ENCODE assay signal across 10 cellular contexts in genomic region chr6:8108031-8108660, GRCh38. TPM values are rescaled to one million over a fixed set of nuclear protein-coding genes. Genes with fewer than 3 reads are reported as not detected.
DNase-seq lines count a peak whose midpoint lies in the region; TF ChIP-seq lines count a peak whose summit lies in the region.
"Had no signal": no experiment of that assay in that cellular context is flagged by ENCODE, and none has a peak within 500 bp of the region (broad histone marks: within the 10 kb centered on the region; RNA-seq: fewer than 3 reads in every experiment).

No MANE protein-coding gene starts in this region.

- DNase-seq in DMS 273 (lab: John Stamatoyannopoulos, UW; ENCODE audit: unreplicated experiment) (peak; percentile 15), DMS 273 treated with DMSO at 0.1 percent for 48 hours (lab: John Stamatoyannopoulos, UW) (no peak), T1000 (lab: John Stamatoyannopoulos, UW) (peak; percentile 19), fibroblast of the conjunctiva (ENCODE audit: low read depth) (peak; percentile 76), stromal cell of bone marrow (ENCODE audit: low read depth) (peak; percentile 60), SKM-1 treated with dmso at 0.1 percent for 144 hours (lab: John Stamatoyannopoulos, UW; ENCODE audit: unreplicated experiment) (no peak), thyroid gland (no peak)
- DNase-seq in stimulated activated CD4-positive, alpha-beta T cell treated with anti-CD3 and anti-CD28 coated beads, Interleukin-12 subunit alpha, Interleukin-12 subunit beta, amount 100 ng/mL, for 4 hours, result no peak
- DNase-seq: NCI-H526 had no signal

- H3K4me3 ChIP-seq in thyroid gland (replicated peaks in 1 of 3), result no peak overlapping the region

- intact Hi-C loops in thyroid gland (cut with DNase I), result no loop called here

- TF ChIP-seq CTCF in thyroid gland (IDR thresholded peaks at IDR 0.05), result no peak

- no peaks in the 10 kb centered on the region for H3K27me3 ChIP-seq in thyroid gland

- no peaks in the 10 kb centered on the region for H3K9me3 ChIP-seq in thyroid gland

- 66 to 84% methylated on average over 4 of the region's 4 CpGs for WGBS in thyroid gland, 2 donors

- no peaks in the 10 kb centered on the region for H3K36me3 ChIP-seq in thyroid gland

- TF ChIP-seq POLR2A in thyroid gland (IDR thresholded peaks at IDR 0.05), result no peak

- H3K27ac ChIP-seq in thyroid gland, result no peak overlapping the region
- H3K27ac ChIP-seq: 22Rv1 had no signal

- H3K4me1 ChIP-seq in thyroid gland, result no peaks in the 10 kb centered on the region

RNA-seq across cellular contexts. Expression of gene EEF1E1, which starts 5.8 kb away (rescaled TPM):
- 10 to 100 TPM; 10.9 to 63.4 (median 24.5) TPM for total RNA-seq in thyroid gland

RNA-seq across cellular contexts. Expression of gene BLOC1S5, which starts 44.0 kb away (rescaled TPM):
- 10 to 100 TPM; 15.2 to 27.7 (median 19.9) TPM for total RNA-seq in thyroid gland

Comparison
In these comparisons a context has a peak if more than half of its experiments do, and no peak if none do; other contexts are left out.
1. DNase-seq: peak in DMS 273 (single experiment), T1000 (single experiment), fibroblast of the conjunctiva (single experiment) and stromal cell of bone marrow (single experiment); none in DMS 273 treated with DMSO at 0.1 percent for 48 hours (single experiment), stimulated activated CD4-positive, alpha-beta T cell treated with anti-CD3 and anti-CD28 coated beads, Interleukin-12 subunit alpha, Interleukin-12 subunit beta, amount 100 ng/mL, for 4 hours (single experiment), SKM-1 treated with dmso at 0.1 percent for 144 hours (single experiment) and thyroid gland (0 of 2).